Comparison of ENCODE assay signal across 15 cellular contexts in genomic region chr14:26887842-26888241, GRCh38.
DNase-seq lines count a peak whose midpoint lies in the region; ATAC-seq and TF ChIP-seq lines count a peak whose summit lies in the region.
"Had no signal": no experiment of that assay in that cellular context is flagged by ENCODE, and none has a peak within 500 bp of the region (broad histone marks: within the 10 kb centered on the region; RNA-seq: fewer than 3 reads in every experiment).

No MANE protein-coding gene starts in this region.

- H2BK15ac ChIP-seq in H9 (ENCODE audit: low read depth, low read length): no peak overlapping the region

- H4K91ac ChIP-seq in H9 (ENCODE audit: insufficient read length, low read depth, low read length): no peak overlapping the region

- no peak overlapping the region for H2AK5ac ChIP-seq in H9 (ENCODE audit: insufficient read length, low read length)

- no peak for DNase-seq in H9
- peak; percentile 23 for DNase-seq in fibroblast of peridontal ligament (ENCODE audit: extremely low read depth)
- peak; percentile 70 for DNase-seq in right atrium auricular region (ENCODE audit: low spot score)
- DNase-seq in suprapubic skin (ENCODE audit: low spot score in 2 of 2): peak in 1 of 2 donors; percentile 74
- DNase-seq in activated T-cell treated with anti-CD3 and anti-CD28 coated beads, Interleukin-2, amount 50 U/mL, for 72 hours: no peak
- no peak for DNase-seq in activated gamma-delta T cell (lab: John Stamatoyannopoulos, UW)
- DNase-seq: Caco-2, NCI-H1417 treated with DMSO at 0.1 percent for 48 hours, NCI-H2029, NCI-H2171, NCI-H446 treated with DMSO at 0.1 percent for 48 hours, OCI-M1, RPMI8226 had no signal

- no peak for TF ChIP-seq POLR2A in suprapubic skin (IDR thresholded peaks at IDR 0.05)

- ATAC-seq in activated T-cell treated with anti-CD3 and anti-CD28 coated beads, Interleukin-2, amount 50 U/mL, for 72 hours (replicated peaks in 1 of 2): no peak
- ATAC-seq in HG03039 (IDR thresholded peaks at IDR 0.05; ENCODE audit: unreplicated experiment): no peak

- H4K20me1 ChIP-seq in H9 (ENCODE audit: control insufficient read depth, insufficient read depth, insufficient read length): no peaks in the 10 kb centered on the region

- peaks cover 0 to 5% (median 3%) of the 10 kb centered on the region in 3 experiments; a peak in 2 of 7 replicates for H3K36me3 Mint-ChIP-seq in H9 (ENCODE audit: insufficient read depth in 1 of 3, low read depth in 3 of 3)
- peaks cover 0 to 1% of the 10 kb centered on the region in 2 donors for H3K36me3 Mint-ChIP-seq in activated T-cell treated with anti-CD3 and anti-CD28 coated beads, Interleukin-2, amount 50 U/mL, for 72 hours (ENCODE audit: insufficient read depth in 2 of 2)

- H3K27ac ChIP-seq in H9 (ENCODE audit: insufficient read length, low read depth, low read length): no peak overlapping the region
- peak overlapping the region in 1 of 2 donors; percentile 52 for H3K27ac ChIP-seq in right atrium auricular region
- peak overlapping the region; percentile 51 for H3K27ac ChIP-seq in suprapubic skin
- H3K27ac ChIP-seq: SJSA1 had no signal

- H3K4me3 Mint-ChIP-seq in H9: no peak overlapping the region
- H3K4me3 Mint-ChIP-seq in activated T-cell treated with anti-CD3 and anti-CD28 coated beads, Interleukin-2, amount 50 U/mL, for 72 hours: no peak overlapping the region

- H3K27me3 ChIP-seq in H9 (ENCODE audit: insufficient read depth, low read length) (no peaks in the 10 kb centered on the region), right atrium auricular region (no peaks in the 10 kb centered on the region), suprapubic skin (no peaks in the 10 kb centered on the region)
- H3K27me3 ChIP-seq: SJSA1 had no signal

- H3K23me2 ChIP-seq in H9 (ENCODE audit: insufficient read length, low read depth, low read length, poor library complexity, severe bottlenecking): no peaks in the 10 kb centered on the region

- TF ChIP-seq CTCF in H9 (conservative IDR thresholded peaks at IDR 0.05) (no peak), right atrium auricular region (IDR thresholded peaks at IDR 0.05) (no peak), suprapubic skin (IDR thresholded peaks at IDR 0.05) (no peak)

- H3K56ac ChIP-seq in H9 (ENCODE audit: insufficient read length, low read depth, low read length): no peak overlapping the region

- H3K18ac ChIP-seq in H9 (ENCODE audit: insufficient read length, low read depth, low read length): no peak overlapping the region

- no peak overlapping the region for H2BK5ac ChIP-seq in H9 (ENCODE audit: insufficient read length, low read length)

- no peaks in the 10 kb centered on the region for H3K79me2 ChIP-seq in H9 (ENCODE audit: insufficient read depth, low read length)

- no peak overlapping the region for H2BK120ac ChIP-seq in H9 (ENCODE audit: low read depth, low read length, poor library complexity, severe bottlenecking)

- no peak overlapping the region for H2BK12ac ChIP-seq in H9 (ENCODE audit: insufficient read length, low read depth, low read length)

- no peak overlapping the region for H3K4ac ChIP-seq in H9 (ENCODE audit: low read depth, low read length)

- H3K9me3 ChIP-seq in H9 (ENCODE audit: control insufficient read depth, low read depth, low read length): no peaks in the 10 kb centered on the region
- H3K9me3 ChIP-seq in right atrium auricular region: peaks cover 0 to 21% of the 10 kb centered on the region in 2 donors
- H3K9me3 ChIP-seq in suprapubic skin: no peaks in the 10 kb centered on the region
- H3K9me3 ChIP-seq: Caco-2, SJSA1 had no signal

- H2BK20ac ChIP-seq in H9 (ENCODE audit: low read depth, low read length, poor library complexity, severe bottlenecking): no peak overlapping the region

- no peaks in the 10 kb centered on the region for H3K27me3 Mint-ChIP-seq in H9 (ENCODE audit: low read depth)
- H3K27me3 Mint-ChIP-seq in activated T-cell treated with anti-CD3 and anti-CD28 coated beads, Interleukin-2, amount 50 U/mL, for 72 hours (ENCODE audit: low read depth): no peaks in the 10 kb centered on the region

- H2AFZ ChIP-seq in H9 (ENCODE audit: low read length): no peak overlapping the region

- H3K4me2 ChIP-seq in H9 (ENCODE audit: insufficient read depth, insufficient read length, low read length): no peak overlapping the region

- H3K4me3 ChIP-seq in right atrium auricular region (no peak overlapping the region), suprapubic skin (no peak overlapping the region)
- H3K4me3 ChIP-seq: SJSA1 had no signal

- no peak overlapping the region for H4K5ac ChIP-seq in H9 (ENCODE audit: insufficient read length, low read depth, low read length)

- no peak overlapping the region for H3K14ac ChIP-seq in H9 (ENCODE audit: insufficient read depth, low read length)

- H3T11ph ChIP-seq in H9 (ENCODE audit: low read length): no peak overlapping the region

- no CpG with 5 or more reads among the region's 1 CpG for WGBS in H9 (ENCODE audit: extremely low coverage, insufficient read length, low lambda C conversion rate)
- whole genome bisulfite sequencing in suprapubic skin: 83% methylated on average over 1 of the region's 1 CpG

- H4K8ac ChIP-seq in H9 (replicated peaks; ENCODE audit: insufficient read length, low read depth, low read length): no peak overlapping the region

- no peak overlapping the region for H3K9ac ChIP-seq in H9 (ENCODE audit: extremely low read depth, insufficient read length, low read length)

- peaks cover 12 to 13% of the 10 kb centered on the region in 2 experiments for H3K9me3 Mint-ChIP-seq in H9
- H3K9me3 Mint-ChIP-seq in activated T-cell treated with anti-CD3 and anti-CD28 coated beads, Interleukin-2, amount 50 U/mL, for 72 hours: peaks cover 10 to 11% of the 10 kb centered on the region in 2 donors

- no peak for TF ChIP-seq EP300 in suprapubic skin (IDR thresholded peaks at IDR 0.05)

- H3K27ac Mint-ChIP-seq in H9: no peak overlapping the region
- H3K27ac Mint-ChIP-seq in activated T-cell treated with anti-CD3 and anti-CD28 coated beads, Interleukin-2, amount 50 U/mL, for 72 hours: no peak overlapping the region

- no peaks in the 10 kb centered on the region for H3K4me1 ChIP-seq in H9 (ENCODE audit: insufficient read depth, low read length)
- H3K4me1 ChIP-seq in right atrium auricular region: no peaks in the 10 kb centered on the region
- no peaks in the 10 kb centered on the region for H3K4me1 ChIP-seq in suprapubic skin
- H3K4me1 ChIP-seq: Caco-2, SJSA1 had no signal

- peak overlapping the region; percentile 52 for H3K23ac ChIP-seq in H9 (ENCODE audit: insufficient read length, low read depth, low read length)

- no peaks in the 10 kb centered on the region for H3K4me1 Mint-ChIP-seq in H9
- no peaks in the 10 kb centered on the region for H3K4me1 Mint-ChIP-seq in activated T-cell treated with anti-CD3 and anti-CD28 coated beads, Interleukin-2, amount 50 U/mL, for 72 hours (ENCODE audit: low read depth)

- no peaks in the 10 kb centered on the region for H3K36me3 ChIP-seq in right atrium auricular region
- H3K36me3 ChIP-seq in suprapubic skin: no peaks in the 10 kb centered on the region
- H3K36me3 ChIP-seq: SJSA1 had no signal

- no peaks in the 10 kb centered on the region for H3K79me1 ChIP-seq in H9 (ENCODE audit: insufficient read depth, low read depth, low read length, poor library complexity, severe bottlenecking)

Comparison
In these comparisons a context has a peak if more than half of its experiments do, and no peak if none do; other contexts are left out.
1. DNase-seq: peak in fibroblast of peridontal ligament (single experiment) and right atrium auricular region (single experiment); none in H9 (single experiment), activated T-cell treated with anti-CD3 and anti-CD28 coated beads, Interleukin-2, amount 50 U/mL, for 72 hours (0 of 2) and activated gamma-delta T cell (single experiment).